Comparison of ENCODE assay signal across 26 cellular contexts in the genomic region with DNA sequence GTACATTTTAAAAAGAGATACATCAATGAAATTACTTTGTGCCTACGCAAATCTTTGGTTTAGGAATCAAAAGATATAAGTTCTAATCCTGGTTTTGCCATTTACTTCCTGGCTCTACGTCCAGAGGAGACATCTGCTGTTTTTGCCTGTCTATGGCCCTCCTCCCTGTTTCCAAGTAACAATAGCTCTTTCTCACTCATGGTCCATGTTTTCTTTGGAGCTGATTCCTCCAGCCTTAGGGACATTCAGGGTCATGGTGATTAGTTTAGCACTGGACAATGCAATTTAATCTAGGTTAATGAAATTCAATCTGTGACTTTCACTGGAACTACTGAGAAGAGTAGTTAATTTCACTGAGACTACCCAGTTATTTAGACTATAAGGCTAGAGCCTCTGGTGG.
DNase-seq lines count a peak whose midpoint lies in the region; ATAC-seq and TF ChIP-seq lines count a peak whose summit lies in the region.
"Had no signal": no experiment of that assay in that cellular context is flagged by ENCODE, and none has a peak within 500 bp of the region (broad histone marks: within the 10 kb centered on the region; RNA-seq: fewer than 3 reads in every experiment).

No MANE protein-coding gene starts in this region.

- H2BK12ac ChIP-seq in neuronal stem cell (ENCODE audit: low read length), result no peak overlapping the region

- H2BK5ac ChIP-seq in neuronal stem cell (ENCODE audit: low read length), result no peak overlapping the region

- H3K4me2 ChIP-seq in neuronal stem cell (ENCODE audit: insufficient read depth, low read length, poor library complexity, severe bottlenecking), result no peak overlapping the region

- no peak overlapping the region for H4K91ac ChIP-seq in neuronal stem cell (ENCODE audit: low read depth, low read length, poor library complexity)

- H3K27ac ChIP-seq in HEK293 (ENCODE audit: extremely low read depth, low read depth, low read length), result no peak overlapping the region
- H3K27ac ChIP-seq in caudate nucleus (ENCODE audit: low read depth, low read length), result peak overlapping the region; percentile 22
- peak overlapping the region in 2 of 10 donors; percentile 18 to 34 for H3K27ac ChIP-seq in heart right ventricle
- no peak overlapping the region for H3K27ac ChIP-seq in neuronal stem cell (replicated peaks; ENCODE audit: low read length)
- H3K27ac ChIP-seq: neutrophil, prostate gland had no signal

- CTCF ChIA-PET in HEK293 (lab: Yijun Ruan, JAX), result interaction anchor here (0.7 to 1.2 kb wide), 2 partner anchors 17 to 168 kb away, joined by 3 to 4 read pairs; no protein-coding TSS in a partner anchor

- 46 to 47% methylated on average over 2 of the region's 2 CpGs for WGBS in heart right ventricle, 2 donors
- no CpG with 5 or more reads among the region's 2 CpGs for WGBS in neuronal stem cell (ENCODE audit: extremely low coverage in 2 of 2, insufficient read length in 2 of 2, insufficient replicate concordance in 1 of 2), 2 donors

- H3K9ac ChIP-seq in neuronal stem cell (ENCODE audit: low read depth, low read length, poor library complexity), result no peak overlapping the region

- H3K4me3 ChIP-seq in HEK293 (ENCODE audit: low read depth, low read length), result no peak overlapping the region
- no peak overlapping the region for H3K4me3 ChIP-seq in heart right ventricle
- no peak overlapping the region for H3K4me3 ChIP-seq in neuronal stem cell (ENCODE audit: low read length in 2 of 2)
- H3K4me3 ChIP-seq: prostate gland had no signal

- H3K27me3 ChIP-seq in heart right ventricle, result no peaks in the 10 kb centered on the region
- H3K27me3 ChIP-seq in neuronal stem cell (ENCODE audit: control insufficient read depth in 3 of 3, insufficient read depth in 3 of 3, low read depth in 1 of 3, low read length in 3 of 3), result peaks cover 0 to 3% (median 0%) of the 10 kb centered on the region in 3 experiments
- H3K27me3 ChIP-seq: neutrophil had no signal

- H2BK15ac ChIP-seq in neuronal stem cell (ENCODE audit: low read length), result no peak overlapping the region

- H2BK120ac ChIP-seq in neuronal stem cell (ENCODE audit: low read depth, low read length), result no peak overlapping the region

- H3K36me3 ChIP-seq in HEK293 (ENCODE audit: control insufficient read depth in 2 of 2, insufficient read depth in 1 of 2, low read length in 2 of 2) (no peaks in the 10 kb centered on the region), heart right ventricle (peaks cover 0 to 6% (median 0%) of the 10 kb centered on the region in 9 donors), neuronal stem cell (replicated peaks in 1 of 2; ENCODE audit: control insufficient read depth in 2 of 2, insufficient read depth in 2 of 2, low read length in 2 of 2) (no peaks in the 10 kb centered on the region)
- H3K36me3 ChIP-seq: neutrophil, prostate gland had no signal

- peak overlapping the region; percentile 58 for H2AFZ ChIP-seq in neuronal stem cell (ENCODE audit: low read length)

- H3K14ac ChIP-seq in neuronal stem cell (ENCODE audit: low read length), result no peak overlapping the region

- DNase-seq in caudate nucleus (lab: John Stamatoyannopoulos, UW) (peak in 1 of 61 donors; percentile 22), heart right ventricle (no peak), neuronal stem cell (ENCODE audit: low spot score) (no peak), NCI-H1417 treated with DMSO at 0.1 percent for 48 hours (lab: John Stamatoyannopoulos, UW) (no peak), NCI-H1436 (lab: John Stamatoyannopoulos, UW) (no peak)
- no peak for DNase-seq in activated T-cell treated with anti-CD3 and anti-CD28 coated beads, Interleukin-2, amount 50 U/mL, for 1 hour
- DNase-seq: ACHN; activated CD4-positive, alpha-beta memory T cell treated with anti-CD3 and anti-CD28 coated beads, Interleukin-2, amount 10 ng/mL, durations not matched to agents 7 days and 5 days; activated CD4-positive, CD25-positive, alpha-beta regulatory T cell treated with anti-CD3 and anti-CD28 coated beads, Interleukin-2, amount 50 U/mL, for 72 hours; aorta; central memory CD4-positive, alpha-beta T cell; glutamatergic neuron; H7; IMR-90; NCI-H187; NCI-H2171 treated with DMSO at 0.1 percent for 48 hours; NCI-H526; stimulated activated CD8-positive, alpha-beta memory T cell treated with anti-CD3 and anti-CD28 coated beads, Interleukin-4, amount 100 ng/mL, for 48 hours; T-helper 1 cell; trophoblast cell had no signal

- intact Hi-C loops in heart right ventricle (cut with DNase I), result loop anchor here in 1 of 10 donors (2.0 to 5.0 kb wide), 2 partner anchors 17 to 33 kb away; no protein-coding TSS in a partner anchor

- H3K18ac ChIP-seq in neuronal stem cell (ENCODE audit: low read length), result no peak overlapping the region

- TF ChIP-seq CTCF in HEK293 (tag by site-specific recombination; IDR thresholded peaks at IDR 0.05), result peak; percentile 7; the same call in 1 of the 2 replicates
- TF ChIP-seq CTCF in heart right ventricle (IDR thresholded peaks at IDR 0.05), result no peak

- no peaks in the 10 kb centered on the region for H3K9me3 ChIP-seq in HEK293 (ENCODE audit: control insufficient read depth, insufficient read depth, low read depth, low read length)
- no peaks in the 10 kb centered on the region for H3K9me3 ChIP-seq in heart right ventricle
- no peaks in the 10 kb centered on the region for H3K9me3 ChIP-seq in neuronal stem cell (replicated peaks in 1 of 2; ENCODE audit: control insufficient read depth in 2 of 2, insufficient read depth in 1 of 2, low read depth in 1 of 2, low read length in 2 of 2)
- H3K9me3 ChIP-seq: neutrophil, prostate gland had no signal

- no peak overlapping the region for H3K23ac ChIP-seq in neuronal stem cell (ENCODE audit: low read depth, low read length, poor library complexity)

- H3K4me1 ChIP-seq in HEK293 (ENCODE audit: control insufficient read depth, insufficient read depth, low read length), result no peaks in the 10 kb centered on the region
- peaks cover 0 to 22% (median 9%) of the 10 kb centered on the region in 9 donors for H3K4me1 ChIP-seq in heart right ventricle
- no peaks in the 10 kb centered on the region for H3K4me1 ChIP-seq in neuronal stem cell (ENCODE audit: control insufficient read depth in 2 of 2, insufficient read depth in 1 of 2, low read depth in 1 of 2, low read length in 2 of 2)
- H3K4me1 ChIP-seq: prostate gland had no signal

- POLR2A ChIA-PET in HEK293 (lab: Yijun Ruan, JAX), result no interaction called here

- no peak overlapping the region for H4K8ac ChIP-seq in neuronal stem cell (ENCODE audit: low read depth, low read length)

- ATAC-seq in heart right ventricle (peak in 6 of 8 donors; percentile 74 to 88 (median 82)), HG03460 (IDR thresholded peaks at IDR 0.05; ENCODE audit: unreplicated experiment) (no peak)
- ATAC-seq: activated naive CD4-positive, alpha-beta T cell treated with anti-CD3 and anti-CD28 coated beads, Interleukin-2, amount 50 U/mL, for 72 hours; Panc1 had no signal

- H3K4ac ChIP-seq in neuronal stem cell (ENCODE audit: low read length), result no peak overlapping the region

- no peak overlapping the region for H2AK5ac ChIP-seq in neuronal stem cell (ENCODE audit: low read depth, low read length)

- H3K79me1 ChIP-seq in neuronal stem cell (ENCODE audit: low read depth, low read length), result no peaks in the 10 kb centered on the region

TF ChIP-seq in HEK293, 187 proteins besides CTCF, POLR2A, EP300 and RAD21:
- TF ChIP-seq ZNF341 (tag by site-specific recombination; IDR thresholded peaks at IDR 0.05; ENCODE audit: low read depth) (no peak), PRDM1 (tag by site-specific recombination; IDR thresholded peaks at IDR 0.05) (peak; percentile 22; the same call in 1 of the 2 replicates)
- TF ChIP-seq, protein P1, sequence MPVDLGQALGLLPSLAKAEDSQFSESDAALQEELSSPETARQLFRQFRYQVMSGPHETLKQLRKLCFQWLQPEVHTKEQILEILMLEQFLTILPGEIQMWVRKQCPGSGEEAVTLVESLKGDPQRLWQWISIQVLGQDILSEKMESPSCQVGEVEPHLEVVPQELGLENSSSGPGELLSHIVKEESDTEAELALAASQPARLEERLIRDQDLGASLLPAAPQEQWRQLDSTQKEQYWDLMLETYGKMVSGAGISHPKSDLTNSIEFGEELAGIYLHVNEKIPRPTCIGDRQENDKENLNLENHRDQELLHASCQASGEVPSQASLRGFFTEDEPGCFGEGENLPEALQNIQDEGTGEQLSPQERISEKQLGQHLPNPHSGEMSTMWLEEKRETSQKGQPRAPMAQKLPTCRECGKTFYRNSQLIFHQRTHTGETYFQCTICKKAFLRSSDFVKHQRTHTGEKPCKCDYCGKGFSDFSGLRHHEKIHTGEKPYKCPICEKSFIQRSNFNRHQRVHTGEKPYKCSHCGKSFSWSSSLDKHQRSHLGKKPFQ (tag by site-specific recombination; IDR thresholded peaks at IDR 0.05), result no peak
